Comparison of ENCODE assay signal across 19 cellular contexts in the genomic region with DNA sequence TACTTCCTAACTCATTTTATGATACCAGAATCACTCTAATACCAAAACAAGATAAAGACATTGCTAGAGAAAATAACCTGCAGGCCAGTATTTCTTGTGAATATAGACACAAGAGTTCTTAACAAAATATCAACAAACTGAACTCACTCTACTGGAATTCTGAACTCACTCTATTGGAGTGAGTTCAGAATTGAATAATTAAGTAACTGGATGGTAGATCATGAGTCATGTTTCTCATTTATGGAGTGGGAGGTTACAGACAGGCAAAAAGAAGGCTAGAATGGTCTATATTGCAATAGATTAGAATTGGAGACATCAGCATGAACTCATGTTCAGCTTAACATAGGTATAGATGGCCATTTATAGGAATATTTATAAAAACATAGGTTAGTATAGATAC. TPM values are rescaled to one million over a fixed set of nuclear protein-coding genes. Genes with fewer than 3 reads are reported as not detected.
DNase-seq lines count a peak whose midpoint lies in the region; TF ChIP-seq lines count a peak whose summit lies in the region.
"Had no signal": no experiment of that assay in that cellular context is flagged by ENCODE, and none has a peak within 500 bp of the region (broad histone marks: within the 10 kb centered on the region; RNA-seq: fewer than 3 reads in every experiment).

No MANE protein-coding gene starts in this region.

- no peak overlapping the region for H3K18ac ChIP-seq in H9 (ENCODE audit: insufficient read length, low read depth, low read length)

- peaks cover 0 to 3% of the 10 kb centered on the region in 2 experiments; a peak in 2 of 4 replicates for H3K4me1 Mint-ChIP-seq in H9
- H3K4me1 Mint-ChIP-seq: T-helper 17 cell had no signal

- no peak overlapping the region for H2BK5ac ChIP-seq in H9 (ENCODE audit: insufficient read length, low read length)

- H3K27ac ChIP-seq in RWPE1: no peak overlapping the region
- H3K27ac ChIP-seq in H9 (ENCODE audit: insufficient read length, low read depth, low read length): no peak overlapping the region
- H3K27ac ChIP-seq: ascending aorta, C4-2B, left ventricle myocardium inferior, parathyroid adenoma, thoracic aorta had no signal

- no peaks in the 10 kb centered on the region for H3K27me3 Mint-ChIP-seq in H9 (ENCODE audit: low read depth)

- H2AK5ac ChIP-seq in H9 (ENCODE audit: insufficient read length, low read length): no peak overlapping the region

- no peaks in the 10 kb centered on the region for H3K9me3 Mint-ChIP-seq in H9
- H3K9me3 Mint-ChIP-seq: dendritic cell treated with granulocyte-macrophage colony-stimulating factor and Interleukin-4, amounts not matched to agents 40 ng/mL and 50 ng/mL, for 4 days had no signal

- no peak overlapping the region for H3K27ac Mint-ChIP-seq in H9
- H3K27ac Mint-ChIP-seq: dendritic cell treated with granulocyte-macrophage colony-stimulating factor and Interleukin-4, amounts not matched to agents 40 ng/mL and 50 ng/mL, for 4 days; T-helper 17 cell had no signal

- no peak overlapping the region for H3K14ac ChIP-seq in H9 (ENCODE audit: insufficient read depth, low read length)

- no peak overlapping the region for H4K91ac ChIP-seq in H9 (ENCODE audit: insufficient read length, low read depth, low read length)

- no peak overlapping the region for H3K4me2 ChIP-seq in H9 (ENCODE audit: insufficient read depth, insufficient read length, low read length)

- no peak overlapping the region for H2BK20ac ChIP-seq in H9 (ENCODE audit: low read depth, low read length, poor library complexity, severe bottlenecking)

- TF ChIP-seq CTCF in RWPE1 (conservative IDR thresholded peaks at IDR 0.05; ENCODE audit: low read depth) (no peak), H9 (conservative IDR thresholded peaks at IDR 0.05) (no peak)

- H2BK12ac ChIP-seq in H9 (ENCODE audit: insufficient read length, low read depth, low read length): no peak overlapping the region

- no peaks in the 10 kb centered on the region for H3K79me2 ChIP-seq in H9 (ENCODE audit: insufficient read depth, low read length)
- H3K79me2 ChIP-seq: parathyroid adenoma had no signal

- no peaks in the 10 kb centered on the region for H3K27me3 ChIP-seq in H9 (ENCODE audit: insufficient read depth, low read length)
- H3K27me3 ChIP-seq: ascending aorta had no signal

- no peak overlapping the region for H2BK120ac ChIP-seq in H9 (ENCODE audit: low read depth, low read length, poor library complexity, severe bottlenecking)

- DNase-seq in Daoy (ENCODE audit: low read depth) (peak; percentile 28), RWPE1 (ENCODE audit: low spot score) (peak; percentile 8), fibroblast of peridontal ligament (ENCODE audit: extremely low read depth) (peak; percentile 75), renal cortical epithelial cell (ENCODE audit: low read depth) (peak; percentile 89), NCI-H82 treated with DMSO at 0.1 percent for 48 hours (lab: John Stamatoyannopoulos, UW; ENCODE audit: unreplicated experiment) (no peak), NCI-H510A (lab: John Stamatoyannopoulos, UW) (no peak), NCI-H69 (lab: John Stamatoyannopoulos, UW) (no peak), H9 (no peak)
- DNase-seq: activated effector memory CD4-positive, alpha-beta T cell treated with anti-CD3 and anti-CD28 coated beads, Interleukin-2, amount 50 U/mL, for 16 hours; GOT3; left ventricle myocardium inferior; NCI-H1436 treated with DMSO at 0.1 percent for 48 hours; small intestine; T-helper 17 cell had no signal

- H3K79me1 ChIP-seq in H9 (ENCODE audit: insufficient read depth, low read depth, low read length, poor library complexity, severe bottlenecking): no peaks in the 10 kb centered on the region

- no peak overlapping the region for H3K4ac ChIP-seq in H9 (ENCODE audit: low read depth, low read length)

- H3K4me3 Mint-ChIP-seq in H9: no peak overlapping the region
- H3K4me3 Mint-ChIP-seq: dendritic cell treated with granulocyte-macrophage colony-stimulating factor and Interleukin-4, amounts not matched to agents 40 ng/mL and 50 ng/mL, for 4 days; T-helper 17 cell had no signal

- H3K23ac ChIP-seq in H9 (ENCODE audit: insufficient read length, low read depth, low read length): no peak overlapping the region

- H4K20me1 ChIP-seq in H9 (ENCODE audit: control insufficient read depth, insufficient read depth, insufficient read length): no peaks in the 10 kb centered on the region

- no peak overlapping the region for H2BK15ac ChIP-seq in H9 (ENCODE audit: low read depth, low read length)

- no peak overlapping the region for H2AFZ ChIP-seq in H9 (ENCODE audit: low read length)
- H2AFZ ChIP-seq: parathyroid adenoma had no signal

- H3K36me3 Mint-ChIP-seq in H9 (ENCODE audit: insufficient read depth in 1 of 3, low read depth in 3 of 3): no peaks in the 10 kb centered on the region

- no peak overlapping the region for H4K8ac ChIP-seq in H9 (replicated peaks; ENCODE audit: insufficient read length, low read depth, low read length)

- POLR2A ChIA-PET in RWPE1 (lab: Yijun Ruan, JAX; ENCODE audit: low non-redundant PET): no interaction called here

- no peaks in the 10 kb centered on the region for H3K4me1 ChIP-seq in H9 (ENCODE audit: insufficient read depth, low read length)
- H3K4me1 ChIP-seq: left ventricle myocardium inferior, parathyroid adenoma had no signal

- H4K5ac ChIP-seq in H9 (ENCODE audit: insufficient read length, low read depth, low read length): no peak overlapping the region

- H3K9me3 ChIP-seq in H9 (ENCODE audit: control insufficient read depth, low read depth, low read length): no peaks in the 10 kb centered on the region
- H3K9me3 ChIP-seq: ascending aorta, left ventricle myocardium inferior, thoracic aorta had no signal

- no peaks in the 10 kb centered on the region for H3K23me2 ChIP-seq in H9 (ENCODE audit: insufficient read length, low read depth, low read length, poor library complexity, severe bottlenecking)

- H3T11ph ChIP-seq in H9 (ENCODE audit: low read length): no peak overlapping the region

- CTCF ChIA-PET in RWPE1 (lab: Yijun Ruan, JAX): interaction anchor here (0.7 kb wide), 1 partner anchor 27 kb away, joined by 3 read pairs; no protein-coding TSS in a partner anchor

- H3K56ac ChIP-seq in H9 (ENCODE audit: insufficient read length, low read depth, low read length): no peak overlapping the region

- no peak overlapping the region for H3K9ac ChIP-seq in H9 (ENCODE audit: extremely low read depth, insufficient read length, low read length)
- H3K9ac ChIP-seq: parathyroid adenoma had no signal

RNA-seq across cellular contexts. Expression of gene C6orf58, which starts 26.6 kb away (rescaled TPM):
- total RNA-seq in Daoy (2014; rRNA removed; shearing (Covaris generic)): 0.39 and 0.69 TPM in 2 replicates
- total RNA-seq in renal cortical epithelial cell (0.25 and 1.0 TPM in 2 replicates), H9 (2021) (not detected in 2 replicates)
- total RNA-seq: ascending aorta, left ventricle myocardium inferior, T-helper 17 cell, thoracic aorta had no signal

Comparison
In these comparisons a context has a peak if more than half of its experiments do, and no peak if none do; other contexts are left out.
1. DNase-seq: peak in Daoy (single experiment), RWPE1 (single experiment), fibroblast of peridontal ligament (single experiment) and renal cortical epithelial cell (single experiment); none in NCI-H82 treated with DMSO at 0.1 percent for 48 hours (single experiment), NCI-H510A (single experiment), NCI-H69 (single experiment) and H9 (single experiment).